Comparison of ENCODE assay signal across 8 cellular contexts in the genomic region with DNA sequence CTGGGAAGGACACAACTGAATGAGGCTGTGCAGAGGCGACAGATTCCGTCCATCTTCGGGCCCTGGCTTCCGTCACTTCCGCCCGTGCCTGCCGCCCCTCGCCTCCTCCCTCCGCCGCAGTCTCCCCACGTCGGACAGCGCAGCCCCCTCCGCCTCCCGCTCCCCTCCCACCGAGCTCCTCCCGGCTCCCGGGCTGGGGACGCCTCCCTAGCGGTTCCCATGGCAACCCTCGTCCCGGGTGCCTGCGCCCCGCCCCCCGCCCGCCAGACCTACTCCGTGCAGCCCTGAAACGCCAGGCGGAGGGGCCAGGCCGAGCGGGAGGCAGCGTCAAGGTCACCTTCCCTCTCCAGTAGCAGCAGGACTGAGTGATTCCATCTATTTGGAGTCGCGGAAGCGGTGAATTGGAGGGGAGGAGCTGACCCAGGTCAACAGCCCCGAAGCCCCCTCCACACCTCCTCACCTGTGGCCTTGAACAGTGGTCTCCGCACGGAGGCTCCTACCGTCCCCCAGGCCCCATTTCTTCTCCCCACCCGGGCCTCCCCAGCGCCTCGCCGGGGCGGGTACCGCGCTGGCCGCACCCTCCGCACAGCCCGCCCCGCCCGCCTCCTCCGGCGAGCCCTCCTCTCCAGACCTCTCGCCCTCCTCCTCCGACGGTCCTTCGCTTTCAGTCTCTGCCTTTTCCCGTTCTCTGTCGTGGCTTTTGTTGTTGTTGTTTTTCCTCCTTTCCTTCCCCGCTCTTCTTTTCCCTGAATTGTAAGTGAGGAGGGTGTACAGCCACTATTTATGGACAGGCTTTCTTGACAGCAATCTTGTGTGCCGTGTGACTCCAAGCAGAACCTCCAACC. TPM values are rescaled to one million over a fixed set of nuclear protein-coding genes. Genes with fewer than 3 reads are reported as not detected.
DNase-seq lines count a peak whose midpoint lies in the region; ATAC-seq and TF ChIP-seq lines count a peak whose summit lies in the region.

No MANE protein-coding gene starts in this region.

- no peaks in the 10 kb centered on the region for H3K9me3 ChIP-seq in skeletal muscle tissue (ENCODE audit: control insufficient read depth in 3 of 3, low read length in 3 of 3)

- H3K27ac ChIP-seq in VCaP: peak overlapping the region; percentile 97
- peak overlapping the region; percentile 73 for H3K27ac ChIP-seq in skeletal muscle tissue (ENCODE audit: low read depth, low read length)

- peak overlapping the region; percentile 76 to 83 (median 78) for H3K4me3 ChIP-seq in skeletal muscle tissue (ENCODE audit: low read length in 3 of 3)

- peak; percentile 61 for ATAC-seq in HG03108 (IDR thresholded peaks at IDR 0.05; ENCODE audit: unreplicated experiment)

- peaks cover 0 to 23% (median 22%) of the 10 kb centered on the region in 3 donors for H3K27me3 ChIP-seq in skeletal muscle tissue (ENCODE audit: control insufficient read depth in 3 of 3, insufficient read depth in 3 of 3, low read length in 3 of 3)

- DNase-seq in AG20443 (ENCODE audit: low spot score): peak; percentile 99
- peak; percentile 99 for DNase-seq in NCI-H2171 (lab: John Stamatoyannopoulos, UW)
- peak; percentile 31 for DNase-seq in central memory CD4-positive, alpha-beta T cell
- DNase-seq in iPS-NIHi7 (ENCODE audit: extremely low spot score): peak; percentile 98

- peak; percentile 66 for TF ChIP-seq POLR2A in GM18951 (IDR thresholded peaks at IDR 0.05; ENCODE audit: extremely low read depth, insufficient read depth, insufficient read length)

- TF ChIP-seq CTCF in VCaP (conservative IDR thresholded peaks at IDR 0.05): no peak

- H3K4me1 ChIP-seq in skeletal muscle tissue (ENCODE audit: control insufficient read depth in 3 of 3, insufficient read depth in 3 of 3, low read length in 3 of 3): peaks cover 3 to 16% (median 15%) of the 10 kb centered on the region in 3 donors

- H3K9ac ChIP-seq in skeletal muscle tissue (ENCODE audit: low read depth in 1 of 3, low read length in 3 of 3): peak overlapping the region; percentile 58 to 74 (median 70)

- in situ Hi-C loops in GM18951 (cut with MboI; ENCODE audit: low sequenced_read_pairs, unreplicated experiment): no loop called here

- H3K36me3 ChIP-seq in skeletal muscle tissue (ENCODE audit: control insufficient read depth in 3 of 3, insufficient read depth in 3 of 3, low read length in 3 of 3): no peaks in the 10 kb centered on the region

RNA-seq across cellular contexts. Expression of gene NRSN2, which starts 1.0 kb away (rescaled TPM):
- 14.6 TPM for total RNA-seq in skeletal muscle tissue

RNA-seq across cellular contexts. Expression of gene SOX12, which starts 22.5 kb away (rescaled TPM):
- total RNA-seq in skeletal muscle tissue: 3.7 TPM

RNA-seq across cellular contexts. Expression of gene TRIB3, which starts 32.7 kb away (rescaled TPM):
- 7.3 TPM for total RNA-seq in skeletal muscle tissue

RNA-seq across cellular contexts. Expression of gene ZCCHC3, which starts 50.5 kb away (rescaled TPM):
- 39.1 TPM for total RNA-seq in skeletal muscle tissue

RNA-seq across cellular contexts. Expression of gene C20orf96, which starts 57.3 kb away (rescaled TPM):
- 1.0 TPM for total RNA-seq in skeletal muscle tissue

Comparison
In these comparisons a context has a peak if more than half of its experiments do, and no peak if none do; other contexts are left out.
1. Peak in every context shown above with its lines: DNase-seq, ATAC-seq, H3K4me3 ChIP-seq and H3K27ac ChIP-seq.
2. DNase-seq: peak in every context shown above with its lines; median percentile 99 in AG20443; 99 in NCI-H2171; 98 in iPS-NIHi7; 31 in central memory CD4-positive, alpha-beta T cell.